In the genomic region with DNA sequence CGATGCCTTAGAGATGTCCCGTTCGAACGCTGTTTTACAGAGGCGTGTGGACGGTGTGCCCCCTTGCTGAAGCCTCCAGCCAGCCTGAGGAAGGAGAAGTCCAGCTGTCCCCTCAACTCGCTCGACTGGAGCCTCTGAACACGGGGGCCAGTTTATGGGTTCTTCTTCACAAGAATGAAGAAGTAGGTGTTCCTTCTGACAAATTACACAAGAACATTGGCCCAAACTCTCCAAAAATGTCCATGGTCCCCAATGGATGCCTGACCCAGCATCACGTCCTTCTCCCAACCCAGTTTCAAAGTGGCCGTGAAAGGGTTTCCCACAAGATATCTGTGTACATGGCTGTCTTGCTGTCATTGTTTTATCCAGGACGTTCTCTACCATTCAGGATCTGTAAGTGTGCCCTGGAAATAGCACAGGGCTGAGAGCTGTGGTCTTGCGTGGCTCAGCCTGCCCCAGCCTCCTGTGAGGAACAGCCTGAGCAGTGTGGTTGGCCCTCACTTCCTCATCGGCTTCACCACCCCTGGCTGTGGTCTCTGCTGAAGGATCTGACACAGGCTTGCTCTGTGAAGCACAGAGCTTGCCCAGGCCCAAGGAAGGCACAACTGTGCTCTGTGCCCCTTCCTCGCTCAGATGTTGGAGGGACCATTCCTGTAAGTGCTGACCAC, we compare ENCODE assay signal across 8 cellular contexts. TPM values are rescaled to one million over a fixed set of nuclear protein-coding genes. Genes with fewer than 3 reads are reported as not detected.
DNase-seq lines count a peak whose midpoint lies in the region; ATAC-seq and TF ChIP-seq lines count a peak whose summit lies in the region.

No MANE protein-coding gene starts in this region.

- peak in 2 of 3 donors; percentile 59 to 79 for DNase-seq in Peyer's patch
- DNase-seq in caudate nucleus (lab: John Stamatoyannopoulos, UW), result peak in 6 of 61 donors; percentile 22 to 51 (median 32)
- peak; percentile 90 for DNase-seq in spleen
- DNase-seq in NCI-H1930 (lab: John Stamatoyannopoulos, UW), result no peak
- DNase-seq in epidermal melanocyte (ENCODE audit: insufficient read length, low spot score), result no peak
- DNase-seq in NCI-H1417 (lab: John Stamatoyannopoulos, UW), result no peak
- DNase-seq in PC-9, result no peak

- no peaks in the 10 kb centered on the region for H3K9me2 ChIP-seq in PC-9 (ENCODE audit: insufficient read depth)

- peak overlapping the region; percentile 2 to 50 (median 46) for H3K27ac ChIP-seq in Peyer's patch
- H3K27ac ChIP-seq in caudate nucleus (ENCODE audit: low read depth, low read length), result peak overlapping the region; percentile 98
- peak overlapping the region in 7 of 8 donors; percentile 37 to 80 (median 64) for H3K27ac ChIP-seq in spleen
- no peak overlapping the region for H3K27ac ChIP-seq in PC-9

- TF ChIP-seq POLR2A in Peyer's patch (IDR thresholded peaks at IDR 0.05) (no peak), spleen (IDR thresholded peaks at IDR 0.05) (no peak)

- H3K4me1 ChIP-seq in Peyer's patch (no peaks in the 10 kb centered on the region), spleen (peaks cover 4 to 27% (median 18%) of the 10 kb centered on the region in 6 donors), PC-9 (replicated peaks; ENCODE audit: insufficient read depth) (no peaks in the 10 kb centered on the region)

- H3K36me3 ChIP-seq in Peyer's patch, result no peaks in the 10 kb centered on the region
- H3K36me3 ChIP-seq in spleen, result no peaks in the 10 kb centered on the region
- no peaks in the 10 kb centered on the region for H3K36me3 ChIP-seq in PC-9 (ENCODE audit: low read depth)

- no TSS peak for BruUV-seq in PC-9 (replicated peaks; lab: Mats Ljungman, UMichigan)

- no peaks in the 10 kb centered on the region for H3K9me3 ChIP-seq in Peyer's patch
- H3K9me3 ChIP-seq in spleen, result peaks cover 0 to 12% (median 6%) of the 10 kb centered on the region in 8 donors
- no peaks in the 10 kb centered on the region for H3K9me3 ChIP-seq in PC-9 (ENCODE audit: insufficient read depth, low read depth)

- POLR2A ChIA-PET in PC-9 (lab: Charles Lee; ENCODE audit: unreplicated experiment), result no interaction called here

- H4K20me1 ChIP-seq in PC-9 (ENCODE audit: insufficient read depth), result no peaks in the 10 kb centered on the region

- TF ChIP-seq CTCF in Peyer's patch (IDR thresholded peaks at IDR 0.05), result no peak
- no peak for TF ChIP-seq CTCF in spleen (IDR thresholded peaks at IDR 0.05 in 8 of 11, conservative IDR thresholded peaks at IDR 0.05 in 3 of 11)
- no peak for TF ChIP-seq CTCF in PC-9 (conservative IDR thresholded peaks at IDR 0.05)

- CTCF ChIA-PET in PC-9 (lab: Charles Lee), result no interaction called here

- ATAC-seq in GM19372 (IDR thresholded peaks at IDR 0.05; ENCODE audit: low read depth, unreplicated experiment), result peak; percentile 59

- H3K4me3 ChIP-seq in Peyer's patch, result no peak overlapping the region
- H3K4me3 ChIP-seq in spleen, result peak overlapping the region in 1 of 8 donors; percentile 26
- no peak overlapping the region for H3K4me3 ChIP-seq in PC-9

- H3K27me3 ChIP-seq in Peyer's patch (no peaks in the 10 kb centered on the region), spleen (replicated peaks in 1 of 7) (peaks cover 0 to 6% (median 0%) of the 10 kb centered on the region in 7 donors), PC-9 (ENCODE audit: insufficient read depth, low read depth) (no peaks in the 10 kb centered on the region; the same call in 1 of the 2 replicates)

- 46 to 63% (median 57%) methylated on average over 13 to 15 of the region's 15 CpGs for WGBS in spleen, 5 donors

- no peak overlapping the region for H3K4me2 ChIP-seq in PC-9

- no peaks in the 10 kb centered on the region for H3K79me2 ChIP-seq in PC-9 (ENCODE audit: low read depth)

- no peak overlapping the region for H2AFZ ChIP-seq in PC-9

- intact Hi-C loops in spleen (cut with DNase I; ENCODE audit: low total_unique reads) (no loop called here), PC-9 (cut with micrococcal nuclease; ENCODE audit: unreplicated experiment) (no loop called here)

- no peaks in the 10 kb centered on the region for H3F3A ChIP-seq in PC-9 (ENCODE audit: insufficient read depth, low read depth)

RNA-seq across cellular contexts. Expression of a gene that starts 1.0 kb away (rescaled TPM):
- 1 to 10 TPM in 3 of 4 donors, not detected in 1; 1.8 to 9.1 (median 3.4) TPM for total RNA-seq in Peyer's patch
- total RNA-seq in spleen, result 10 to 100 TPM; 10.9 to 45.7 (median 21.8) TPM
- 10 to 100 TPM in 2 of 3 donors, 1 to 10 TPM in 1; 9.7 to 46.0 (median 14.2) TPM for polyA plus RNA-seq in spleen
- not detected in 2 replicates for total RNA-seq in PC-9 (2021)

RNA-seq across cellular contexts. Expression of a gene that starts 29.6 kb away (rescaled TPM):
- total RNA-seq in Peyer's patch (100 to 1,000 TPM in 2 of 4 donors, 10 to 100 TPM in 2; 59.9 to 210 (median 95.0) TPM), spleen (100 to 1,000 TPM in 6 of 7 donors, 10 to 100 TPM in 1; 92.4 to 129 (median 115) TPM), PC-9 (2021) (64.5 and 82.0 TPM in 2 replicates)
- polyA plus RNA-seq in spleen, result 10 to 100 TPM; 57.8 to 75.5 (median 58.1) TPM

Comparison
In these comparisons a context has a peak if more than half of its experiments do, and no peak if none do; other contexts are left out.
1. DNase-seq: peak in Peyer's patch (2 of 3) and spleen (single experiment); none in NCI-H1930 (0 of 2), epidermal melanocyte (single experiment), NCI-H1417 (0 of 3) and PC-9 (0 of 2).